In the genomic region with DNA sequence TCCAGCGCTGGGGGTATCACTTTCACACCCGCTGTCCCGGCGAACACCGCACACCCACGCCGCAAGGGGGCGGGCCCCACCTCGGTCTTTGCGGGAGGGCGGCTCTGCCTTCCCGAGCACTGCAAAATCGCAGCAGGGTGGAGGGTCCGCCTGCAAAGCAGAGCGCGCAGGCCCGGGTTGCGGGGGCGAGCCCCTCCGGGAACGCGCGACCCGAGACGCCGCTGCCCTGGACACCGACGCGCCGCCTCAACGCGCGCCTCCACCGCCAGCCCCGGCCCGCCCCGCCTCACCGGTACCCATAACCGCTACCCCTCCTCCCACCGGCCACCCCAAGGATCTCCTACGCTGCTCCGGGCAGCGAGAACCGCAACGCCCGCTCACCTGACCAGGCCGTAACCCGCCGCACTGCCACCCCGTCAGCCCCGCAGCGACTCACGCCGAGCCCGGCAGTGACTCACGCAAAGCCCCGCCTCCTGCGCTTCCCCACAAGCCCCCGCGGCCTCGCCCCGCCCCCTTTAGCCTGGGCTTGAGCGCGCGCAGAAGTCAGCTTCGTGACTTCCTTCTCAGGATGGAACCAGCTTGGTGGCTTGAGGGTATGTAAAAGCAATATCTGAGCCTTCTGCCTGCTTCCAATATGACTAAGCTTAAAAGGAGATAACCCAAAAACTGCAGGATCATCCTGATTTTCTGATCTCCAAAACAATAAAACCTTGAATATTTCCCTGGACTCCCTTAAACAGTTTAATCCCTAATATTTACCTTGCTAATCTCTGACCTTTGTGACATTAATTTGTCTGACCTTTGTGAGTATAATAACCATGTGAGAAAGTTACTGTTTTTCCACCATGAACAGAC, we compare ENCODE assay signal across 1 cellular context.
TF ChIP-seq lines count a peak whose summit lies in the region.

A gene with protein sequence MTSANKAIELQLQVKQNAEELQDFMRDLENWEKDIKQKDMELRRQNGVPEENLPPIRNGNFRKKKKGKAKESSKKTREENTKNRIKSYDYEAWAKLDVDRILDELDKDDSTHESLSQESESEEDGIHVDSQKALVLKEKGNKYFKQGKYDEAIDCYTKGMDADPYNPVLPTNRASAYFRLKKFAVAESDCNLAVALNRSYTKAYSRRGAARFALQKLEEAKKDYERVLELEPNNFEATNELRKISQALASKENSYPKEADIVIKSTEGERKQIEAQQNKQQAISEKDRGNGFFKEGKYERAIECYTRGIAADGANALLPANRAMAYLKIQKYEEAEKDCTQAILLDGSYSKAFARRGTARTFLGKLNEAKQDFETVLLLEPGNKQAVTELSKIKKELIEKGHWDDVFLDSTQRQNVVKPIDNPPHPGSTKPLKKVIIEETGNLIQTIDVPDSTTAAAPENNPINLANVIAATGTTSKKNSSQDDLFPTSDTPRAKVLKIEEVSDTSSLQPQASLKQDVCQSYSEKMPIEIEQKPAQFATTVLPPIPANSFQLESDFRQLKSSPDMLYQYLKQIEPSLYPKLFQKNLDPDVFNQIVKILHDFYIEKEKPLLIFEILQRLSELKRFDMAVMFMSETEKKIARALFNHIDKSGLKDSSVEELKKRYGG (minus strand): TSS at position 460 of the 855 bp plus-strand sequence. CDS start 3,190 bp downstream, outside the sequence.

TF ChIP-seq in K562, 482 proteins besides CTCF, POLR2A, EP300 and RAD21 (continued from another document and continues in another):
- TF ChIP-seq E2F3 (CRISPR knock-in tag; IDR thresholded peaks at IDR 0.05) (peak; percentile 33; the same call in 1 of the 2 replicates), FOS (IDR thresholded peaks at IDR 0.05; ENCODE audit: extremely low read depth, insufficient read length) (peak; percentile 12), MXD1 (CRISPR knock-in tag; IDR thresholded peaks at IDR 0.05; ENCODE audit: borderline replicate concordance, poor library complexity, severe bottlenecking) (no peak), FUS (optimal IDR thresholded peaks at IDR 0.05; ENCODE audit: low read depth, low read length) (peak; percentile 33), FIP1L1 (IDR thresholded peaks at IDR 0.05; ENCODE audit: low read depth, low read length, poor library complexity, severe bottlenecking) (peak; percentile 67), RBM39 (optimal IDR thresholded peaks at IDR 0.05; ENCODE audit: low read depth, low read length) (no peak), PHF20 (IDR thresholded peaks at IDR 0.05; ENCODE audit: partially characterized antibody) (peak; percentile 56), TAF15 (IDR thresholded peaks at IDR 0.05; ENCODE audit: low read depth, low read length) (no peak), C11orf30 (IDR thresholded peaks at IDR 0.05; ENCODE audit: low read depth) (peak; percentile 95), TSC22D4 (tag; IDR thresholded peaks at IDR 0.05) (no peak), ZNF778 (CRISPR knock-in tag; IDR thresholded peaks at IDR 0.05) (no peak), ZNF431 (CRISPR knock-in tag; IDR thresholded peaks at IDR 0.05) (no peak), ZNF124 (CRISPR knock-in tag; IDR thresholded peaks at IDR 0.05) (no peak), HMGN3 (IDR thresholded peaks at IDR 0.05; ENCODE audit: borderline replicate concordance, extremely low read depth, insufficient read length, low read depth, low read length) (peak; percentile 88), SIRT6 (IDR thresholded peaks at IDR 0.05; ENCODE audit: low read depth, low read length) (no peak), ZBTB7A (IDR thresholded peaks at IDR 0.05; ENCODE audit: borderline replicate concordance, control insufficient read depth, low read depth, low read length) (0 out of 2 replicates have a peak, but pooled peaks have one; percentile 52), PYGO2 (tag; IDR thresholded peaks at IDR 0.05) (no peak), ZNF384 (IDR thresholded peaks at IDR 0.05; ENCODE audit: low read depth, low read length) (no peak), SMARCA4 (IDR thresholded peaks at IDR 0.05) (peak; percentile 63), ARID1B (IDR thresholded peaks at IDR 0.05) (peak; percentile 78), SMAD3 (CRISPR knock-in tag; conservative IDR thresholded peaks at IDR 0.05) (no peak), ZFP36 (IDR thresholded peaks at IDR 0.05; ENCODE audit: low read depth, low read length, partially characterized antibody) (no peak), CREM (IDR thresholded peaks at IDR 0.05; ENCODE audit: low read depth) (peak; percentile 95), ZNF239 (CRISPR knock-in tag; IDR thresholded peaks at IDR 0.05) (no peak), GATAD2A (IDR thresholded peaks at IDR 0.05) (peak; percentile 94), CLOCK (CRISPR knock-in tag; IDR thresholded peaks at IDR 0.05; ENCODE audit: borderline replicate concordance) (no peak), RHOXF2B (CRISPR knock-in tag; conservative IDR thresholded peaks at IDR 0.05) (no peak), RBM22 (IDR thresholded peaks at IDR 0.05; ENCODE audit: low read depth, low read length, poor library complexity, severe bottlenecking) (peak; percentile 41), ZNF318 (IDR thresholded peaks at IDR 0.05; ENCODE audit: borderline replicate concordance in 1 of 2, low read depth in 1 of 2) (no peak), HEY1 (CRISPR knock-in tag; IDR thresholded peaks at IDR 0.05; ENCODE audit: borderline replicate concordance) (no peak), ZNF707 (CRISPR knock-in tag; conservative IDR thresholded peaks at IDR 0.05) (no peak), ZBTB5 (IDR thresholded peaks at IDR 0.05) (no peak), TRIM25 (IDR thresholded peaks at IDR 0.05; ENCODE audit: borderline replicate concordance) (0 out of 2 replicates have a peak, but pooled peaks have one; percentile 54), MAFF (IDR thresholded peaks at IDR 0.05; ENCODE audit: low read length) (peak; percentile 80), CHD4 (IDR thresholded peaks at IDR 0.05; ENCODE audit: insufficient read depth, insufficient replicate concordance, low read depth, low read length, poor library complexity, severe bottlenecking) (no peak), NONO (IDR thresholded peaks at IDR 0.05; ENCODE audit: low read depth in 2 of 2, low read length in 1 of 2) (peak; percentile 44 to 81; a peak in 3 of 4 replicates), ZNF133 (CRISPR knock-in tag; IDR thresholded peaks at IDR 0.05) (no peak)
- TF ChIP-seq, protein P1, sequence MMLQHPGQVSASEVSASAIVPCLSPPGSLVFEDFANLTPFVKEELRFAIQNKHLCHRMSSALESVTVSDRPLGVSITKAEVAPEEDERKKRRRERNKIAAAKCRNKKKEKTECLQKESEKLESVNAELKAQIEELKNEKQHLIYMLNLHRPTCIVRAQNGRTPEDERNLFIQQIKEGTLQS (IDR thresholded peaks at IDR 0.05) = peak; percentile 87
- TF ChIP-seq, protein P1 (CRISPR knock-in tag; conservative IDR thresholded peaks at IDR 0.05) = no peak
